16 cellular contexts compared by ENCODE assay signal in the genomic region with DNA sequence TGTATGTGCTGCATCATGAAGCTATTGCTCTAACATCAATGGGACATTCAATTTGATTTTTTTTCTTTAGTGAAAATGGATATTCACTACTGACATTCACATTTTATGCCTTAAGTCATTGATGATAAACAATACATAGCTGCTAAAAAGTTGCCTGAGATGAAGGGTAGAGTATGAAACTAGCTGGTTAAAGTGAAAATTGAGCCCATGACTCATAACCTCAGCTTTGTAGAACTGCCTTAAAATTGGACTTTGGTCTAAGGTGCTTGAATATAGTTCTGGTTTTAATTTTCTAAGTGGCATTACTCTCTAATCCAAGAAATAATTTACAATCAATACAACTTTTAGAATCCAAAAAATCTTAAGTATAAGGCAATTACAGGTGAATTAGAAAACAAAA.
DNase-seq lines count a peak whose midpoint lies in the region; ATAC-seq and TF ChIP-seq lines count a peak whose summit lies in the region.
"Had no signal": no experiment of that assay in that cellular context is flagged by ENCODE, and none has a peak within 500 bp of the region (broad histone marks: within the 10 kb centered on the region; RNA-seq: fewer than 3 reads in every experiment).

No MANE protein-coding gene starts in this region.

- TF ChIP-seq POLR2A in esophagus muscularis mucosa (IDR thresholded peaks at IDR 0.05; ENCODE audit: low read depth): no peak

- DNase-seq in iris pigment epithelial cell (ENCODE audit: low read depth) (peak; percentile 9), GM10248 (ENCODE audit: extremely low spot score) (no peak), esophagus muscularis mucosa (ENCODE audit: extremely low spot score) (no peak)
- no peak for DNase-seq in activated effector memory CD4-positive, alpha-beta T cell treated with anti-CD3 and anti-CD28 coated beads, Interleukin-2, amount 50 U/mL, for 16 hours
- DNase-seq: activated CD4-positive, alpha-beta T cell treated with anti-CD3 and anti-CD28 coated beads, Interleukin-2, amount 10 ng/mL, durations not matched to agents 7 days and 5 days; colonic mucosa; COR-L47; NCI-H1436 treated with DMSO at 0.1 percent for 48 hours; retina had no signal

- H3K27me3 ChIP-seq in esophagus muscularis mucosa: no peaks in the 10 kb centered on the region
- H3K27me3 ChIP-seq: colonic mucosa, tibial nerve had no signal

- no peak overlapping the region for H3K27ac ChIP-seq in esophagus muscularis mucosa (replicated peaks in 1 of 4)
- H3K27ac ChIP-seq: colonic mucosa, RWPE1, tibial nerve had no signal

- CTCF ChIA-PET in GM10248 (lab: Yijun Ruan, JAX): interaction anchor here (1.7 kb wide), 1 partner anchor 16 kb away, joined by 4 read pairs; no protein-coding TSS in a partner anchor

- POLR2A ChIA-PET in GM10248 (lab: Yijun Ruan, JAX): no interaction called here

- no peak for TF ChIP-seq CTCF in GM10248 (IDR thresholded peaks at IDR 0.05; ENCODE audit: control extremely low read depth, extremely low read depth, low read depth, missing control alignments)
- no peak for TF ChIP-seq CTCF in esophagus muscularis mucosa (IDR thresholded peaks at IDR 0.05)

- H3K9me3 ChIP-seq in esophagus muscularis mucosa: no peaks in the 10 kb centered on the region
- H3K9me3 ChIP-seq: colonic mucosa, tibial nerve had no signal

- TF ChIP-seq EP300 in esophagus muscularis mucosa (IDR thresholded peaks at IDR 0.05): no peak

- intact Hi-C loops in esophagus muscularis mucosa (cut with DNase I): no loop called here

- ATAC-seq in GM18861 (IDR thresholded peaks at IDR 0.05; ENCODE audit: unreplicated experiment) (peak; percentile 67), GM21381 (IDR thresholded peaks at IDR 0.05; ENCODE audit: unreplicated experiment) (peak; percentile 61), HG03066 (IDR thresholded peaks at IDR 0.05; ENCODE audit: low read depth, unreplicated experiment) (peak; percentile 63), GM21447 (IDR thresholded peaks at IDR 0.05; ENCODE audit: unreplicated experiment) (no peak)
- ATAC-seq: activated naive CD4-positive, alpha-beta T cell treated with anti-CD3 and anti-CD28 coated beads, Interleukin-2, amount 50 U/mL, for 72 hours had no signal

- H3K4me1 ChIP-seq in esophagus muscularis mucosa: peaks cover 0 to 9% (median 3%) of the 10 kb centered on the region in 4 donors
- H3K4me1 ChIP-seq: colonic mucosa, tibial nerve had no signal

- H3K36me3 ChIP-seq in esophagus muscularis mucosa: no peaks in the 10 kb centered on the region
- H3K36me3 ChIP-seq: colonic mucosa, tibial nerve had no signal

- no peak overlapping the region for H3K4me3 ChIP-seq in esophagus muscularis mucosa
- H3K4me3 ChIP-seq: colonic mucosa, tibial nerve had no signal
